In the genomic region with DNA sequence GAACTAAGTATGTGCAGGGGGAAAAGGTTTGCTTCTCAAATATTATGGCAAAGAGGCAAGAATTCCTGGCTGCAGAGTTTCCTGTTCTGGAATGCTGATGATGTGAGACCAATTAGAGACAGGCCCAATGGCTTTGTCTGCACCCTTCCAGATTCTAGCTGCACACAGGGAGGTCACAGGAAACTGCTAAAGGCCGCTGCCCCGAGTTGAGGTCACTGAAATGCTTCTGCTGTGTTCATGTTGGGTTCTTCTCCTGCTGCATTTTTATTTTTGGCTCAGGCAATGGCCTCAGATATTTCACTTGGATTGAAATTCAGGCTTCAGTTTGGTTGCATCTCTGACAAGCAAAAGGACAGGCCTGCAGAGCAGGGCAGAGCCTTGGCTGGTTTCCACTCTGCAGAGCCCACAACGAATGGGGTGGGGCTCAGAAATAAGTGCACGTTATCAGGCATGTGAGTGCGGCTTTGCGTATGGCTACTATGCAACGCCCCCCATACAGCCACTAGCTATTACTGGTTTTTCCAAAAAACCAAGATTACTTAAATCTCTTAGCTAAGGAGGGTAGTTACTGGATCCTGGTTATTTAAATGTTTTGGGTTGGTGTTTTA, we compare ENCODE assay signal across 14 cellular contexts.
DNase-seq lines count a peak whose midpoint lies in the region; TF ChIP-seq lines count a peak whose summit lies in the region.
"Had no signal": no experiment of that assay in that cellular context is flagged by ENCODE, and none has a peak within 500 bp of the region (broad histone marks: within the 10 kb centered on the region; RNA-seq: fewer than 3 reads in every experiment).

No MANE protein-coding gene starts in this region.

- in situ Hi-C loops in transverse colon (cut with MboI; ENCODE audit: low pct_ligation_motif_present in 1 of 4, low pct_unique_long_range_greater_than_20kb in 1 of 4, low sequenced_read_pairs in 3 of 4) = no loop called here

- H3K27me3 ChIP-seq in transverse colon = no peaks in the 10 kb centered on the region
- H3K27me3 ChIP-seq: suprapubic skin had no signal

- H3K9me3 ChIP-seq in transverse colon = no peaks in the 10 kb centered on the region
- H3K9me3 ChIP-seq: Caco-2, suprapubic skin had no signal

- no peak for TF ChIP-seq POLR2A in transverse colon (IDR thresholded peaks at IDR 0.05)

- POLR2A ChIA-PET in activated CD4-positive, alpha-beta memory T cell treated with anti-CD3 and anti-CD28 coated beads, Interleukin-2, amount 10 ng/mL, durations not matched to agents 7 days and 5 days (lab: Charles Lee) = no interaction called here
- POLR2A ChIA-PET in activated CD4-positive, alpha-beta memory T cell treated with anti-CD3 and anti-CD28 coated beads for 36 hours (lab: Charles Lee) = no interaction called here

- no peaks in the 10 kb centered on the region for H3K27me3 Mint-ChIP-seq in activated CD4-positive, alpha-beta memory T cell treated with anti-CD3 and anti-CD28 coated beads, Interleukin-2, amount 10 ng/mL, durations not matched to agents 7 days and 5 days
- no peaks in the 10 kb centered on the region for H3K27me3 Mint-ChIP-seq in activated CD4-positive, alpha-beta memory T cell treated with anti-CD3 and anti-CD28 coated beads for 36 hours

- intact Hi-C loops in activated CD4-positive, alpha-beta memory T cell treated with anti-CD3 and anti-CD28 coated beads for 36 hours (cut with micrococcal nuclease) = no loop called here
- intact Hi-C loops in transverse colon (cut with DNase I; ENCODE audit: low total_unique reads) = no loop called here

- peaks cover 10 to 21% (median 19%) of the 10 kb centered on the region in 4 donors for H3K4me1 ChIP-seq in transverse colon

- CTCF ChIA-PET in activated CD4-positive, alpha-beta memory T cell treated with anti-CD3 and anti-CD28 coated beads, Interleukin-2, amount 10 ng/mL, durations not matched to agents 7 days and 5 days (lab: Charles Lee) = no interaction called here
- CTCF ChIA-PET in activated CD4-positive, alpha-beta memory T cell treated with anti-CD3 and anti-CD28 coated beads for 36 hours (lab: Charles Lee) = no interaction called here

- no peaks in the 10 kb centered on the region for H3K36me3 ChIP-seq in transverse colon
- H3K36me3 ChIP-seq: suprapubic skin had no signal

- no peak overlapping the region for H3K27ac Mint-ChIP-seq in activated CD4-positive, alpha-beta memory T cell treated with anti-CD3 and anti-CD28 coated beads, Interleukin-2, amount 10 ng/mL, durations not matched to agents 7 days and 5 days
- H3K27ac Mint-ChIP-seq in activated CD4-positive, alpha-beta memory T cell treated with anti-CD3 and anti-CD28 coated beads for 36 hours = no peak overlapping the region
- H3K27ac Mint-ChIP-seq: activated T-cell treated with anti-CD3 and anti-CD28 coated beads, Interleukin-2, amount 50 U/mL, for 72 hours had no signal

- H3K27ac ChIP-seq in transverse colon = peak overlapping the region; percentile 39 to 75 (median 58)
- H3K27ac ChIP-seq: suprapubic skin had no signal

- DNase-seq in activated CD4-positive, alpha-beta memory T cell treated with anti-CD3 and anti-CD28 coated beads, Interleukin-2, amount 10 ng/mL, durations not matched to agents 7 days and 5 days = peak; percentile 2
- DNase-seq in activated CD4-positive, alpha-beta memory T cell treated with anti-CD3 and anti-CD28 coated beads for 36 hours = no peak
- DNase-seq in fibroblast of peridontal ligament (ENCODE audit: extremely low read depth) (peak; percentile 29), midbrain (lab: John Stamatoyannopoulos, UW) (peak; percentile 37), transverse colon (peak; percentile 55), DMS153 (lab: John Stamatoyannopoulos, UW) (no peak), NCI-H1417 treated with DMSO at 0.1 percent for 48 hours (lab: John Stamatoyannopoulos, UW) (no peak), iPS-NIHi7 (ENCODE audit: extremely low spot score) (no peak)
- DNase-seq: activated T-cell treated with anti-CD3 and anti-CD28 coated beads, Interleukin-2, amount 50 U/mL, for 72 hours; Caco-2; dermis blood vessel endothelial cell; HCEC 1CT; kidney had no signal

- H3K9me3 Mint-ChIP-seq in activated CD4-positive, alpha-beta memory T cell treated with anti-CD3 and anti-CD28 coated beads, Interleukin-2, amount 10 ng/mL, durations not matched to agents 7 days and 5 days = no peaks in the 10 kb centered on the region
- no peaks in the 10 kb centered on the region for H3K9me3 Mint-ChIP-seq in activated CD4-positive, alpha-beta memory T cell treated with anti-CD3 and anti-CD28 coated beads for 36 hours
- H3K9me3 Mint-ChIP-seq: activated T-cell treated with anti-CD3 and anti-CD28 coated beads, Interleukin-2, amount 50 U/mL, for 72 hours had no signal

- H3K4me3 Mint-ChIP-seq in activated CD4-positive, alpha-beta memory T cell treated with anti-CD3 and anti-CD28 coated beads, Interleukin-2, amount 10 ng/mL, durations not matched to agents 7 days and 5 days = no peak overlapping the region
- H3K4me3 Mint-ChIP-seq in activated CD4-positive, alpha-beta memory T cell treated with anti-CD3 and anti-CD28 coated beads for 36 hours = no peak overlapping the region
- H3K4me3 Mint-ChIP-seq: activated T-cell treated with anti-CD3 and anti-CD28 coated beads, Interleukin-2, amount 50 U/mL, for 72 hours had no signal

- no peak overlapping the region for H3K4me3 ChIP-seq in transverse colon
- H3K4me3 ChIP-seq: suprapubic skin had no signal

- no peak for TF ChIP-seq EP300 in transverse colon (IDR thresholded peaks at IDR 0.05; ENCODE audit: low read depth)

- TF ChIP-seq CTCF in transverse colon (IDR thresholded peaks at IDR 0.05) = no peak

- WGBS in transverse colon (ENCODE audit: low coverage in 1 of 2), 2 donors = 20 to 45% methylated on average over 2 to 7 of the region's 7 CpGs

- H3K4me1 Mint-ChIP-seq in activated CD4-positive, alpha-beta memory T cell treated with anti-CD3 and anti-CD28 coated beads, Interleukin-2, amount 10 ng/mL, durations not matched to agents 7 days and 5 days = peaks cover 8% of the 10 kb centered on the region
- peaks cover 6% of the 10 kb centered on the region for H3K4me1 Mint-ChIP-seq in activated CD4-positive, alpha-beta memory T cell treated with anti-CD3 and anti-CD28 coated beads for 36 hours (ENCODE audit: low read depth)

- H3K36me3 Mint-ChIP-seq in activated CD4-positive, alpha-beta memory T cell treated with anti-CD3 and anti-CD28 coated beads, Interleukin-2, amount 10 ng/mL, durations not matched to agents 7 days and 5 days (ENCODE audit: low read depth) = no peaks in the 10 kb centered on the region
- no peaks in the 10 kb centered on the region for H3K36me3 Mint-ChIP-seq in activated CD4-positive, alpha-beta memory T cell treated with anti-CD3 and anti-CD28 coated beads for 36 hours

Comparison
In these comparisons a context has a peak if more than half of its experiments do, and no peak if none do; other contexts are left out.
1. DNase-seq: peak in activated CD4-positive, alpha-beta memory T cell treated with anti-CD3 and anti-CD28 coated beads, Interleukin-2, amount 10 ng/mL, durations not matched to agents 7 days and 5 days (single experiment), fibroblast of peridontal ligament (single experiment), midbrain (single experiment) and transverse colon (single experiment); none in activated CD4-positive, alpha-beta memory T cell treated with anti-CD3 and anti-CD28 coated beads for 36 hours (single experiment), DMS153 (single experiment), NCI-H1417 treated with DMSO at 0.1 percent for 48 hours (single experiment) and iPS-NIHi7 (single experiment).